10 cellular contexts compared by ENCODE assay signal in genomic region chr13:30737511-30738342, GRCh38. TPM values are rescaled to one million over a fixed set of nuclear protein-coding genes. Genes with fewer than 3 reads are reported as not detected.
DNase-seq lines count a peak whose midpoint lies in the region; ATAC-seq and TF ChIP-seq lines count a peak whose summit lies in the region.
"Had no signal": no experiment of that assay in that cellular context is flagged by ENCODE, and none has a peak within 500 bp of the region (broad histone marks: within the 10 kb centered on the region; RNA-seq: fewer than 3 reads in every experiment).

No MANE protein-coding gene starts in this region.

- TF ChIP-seq CTCF in neural crest cell (conservative IDR thresholded peaks at IDR 0.05) = no peak

- no peaks in the 10 kb centered on the region for H3K36me3 Mint-ChIP-seq in activated naive CD8-positive, alpha-beta T cell
- no peaks in the 10 kb centered on the region for H3K36me3 Mint-ChIP-seq in neural crest cell (ENCODE audit: low read depth)
- H3K36me3 Mint-ChIP-seq: WTC11 had no signal

- no peaks in the 10 kb centered on the region for H3K27me3 Mint-ChIP-seq in activated naive CD8-positive, alpha-beta T cell
- peaks cover 2% of the 10 kb centered on the region for H3K27me3 Mint-ChIP-seq in neural crest cell (ENCODE audit: low read depth)

- peak overlapping the region; percentile 93 for H3K4me3 Mint-ChIP-seq in activated naive CD8-positive, alpha-beta T cell
- H3K4me3 Mint-ChIP-seq in neural crest cell = no peak overlapping the region
- H3K4me3 Mint-ChIP-seq: WTC11 had no signal

- peak overlapping the region; percentile 95 for H3K27ac Mint-ChIP-seq in activated naive CD8-positive, alpha-beta T cell
- peak overlapping the region; percentile 20 for H3K27ac Mint-ChIP-seq in neural crest cell (ENCODE audit: unreplicated experiment)
- H3K27ac Mint-ChIP-seq: WTC11 had no signal

- in situ Hi-C loops in ACHN (cut with HindIII; ENCODE audit: low pct_ligation_motif_present, low pct_unique_long_range_greater_than_20kb, low sequenced_read_pairs) = no loop called here

- H3K4me1 Mint-ChIP-seq in activated naive CD8-positive, alpha-beta T cell (ENCODE audit: low read depth) = peaks cover 68% of the 10 kb centered on the region
- peaks cover 30% of the 10 kb centered on the region for H3K4me1 Mint-ChIP-seq in neural crest cell

- H3K9me3 Mint-ChIP-seq in activated naive CD8-positive, alpha-beta T cell (ENCODE audit: low read depth) = no peaks in the 10 kb centered on the region
- no peaks in the 10 kb centered on the region for H3K9me3 Mint-ChIP-seq in neural crest cell
- H3K9me3 Mint-ChIP-seq: WTC11 had no signal

- ATAC-seq in HG03095 (IDR thresholded peaks at IDR 0.05; ENCODE audit: unreplicated experiment) = no peak

- peak; percentile 98 for DNase-seq in GF-D8 (lab: John Stamatoyannopoulos, UW)
- DNase-seq in MV-4-11 (lab: John Stamatoyannopoulos, UW) = peak; percentile 93
- DNase-seq in neural crest cell (ENCODE audit: low read depth, low spot score) = no peak
- DNase-seq in pons (ENCODE audit: low spot score) = no peak
- no peak for DNase-seq in ACHN
- DNase-seq in hypothalamus (lab: John Stamatoyannopoulos, UW) = no peak

RNA-seq across cellular contexts. Expression of gene ALOX5AP, which starts 2.4 kb away (rescaled TPM):
- total RNA-seq in neural crest cell = not detected in 2 replicates
- total RNA-seq: bronchial epithelial cell, WTC11 had no signal

Comparison
In these comparisons a context has a peak if more than half of its experiments do, and no peak if none do; other contexts are left out.
1. DNase-seq: peak in GF-D8 (single experiment) and MV-4-11 (single experiment); none in neural crest cell (single experiment), pons (single experiment), ACHN (single experiment) and hypothalamus (0 of 51).